Comparison of ENCODE assay signal across 14 cellular contexts in the genomic region with DNA sequence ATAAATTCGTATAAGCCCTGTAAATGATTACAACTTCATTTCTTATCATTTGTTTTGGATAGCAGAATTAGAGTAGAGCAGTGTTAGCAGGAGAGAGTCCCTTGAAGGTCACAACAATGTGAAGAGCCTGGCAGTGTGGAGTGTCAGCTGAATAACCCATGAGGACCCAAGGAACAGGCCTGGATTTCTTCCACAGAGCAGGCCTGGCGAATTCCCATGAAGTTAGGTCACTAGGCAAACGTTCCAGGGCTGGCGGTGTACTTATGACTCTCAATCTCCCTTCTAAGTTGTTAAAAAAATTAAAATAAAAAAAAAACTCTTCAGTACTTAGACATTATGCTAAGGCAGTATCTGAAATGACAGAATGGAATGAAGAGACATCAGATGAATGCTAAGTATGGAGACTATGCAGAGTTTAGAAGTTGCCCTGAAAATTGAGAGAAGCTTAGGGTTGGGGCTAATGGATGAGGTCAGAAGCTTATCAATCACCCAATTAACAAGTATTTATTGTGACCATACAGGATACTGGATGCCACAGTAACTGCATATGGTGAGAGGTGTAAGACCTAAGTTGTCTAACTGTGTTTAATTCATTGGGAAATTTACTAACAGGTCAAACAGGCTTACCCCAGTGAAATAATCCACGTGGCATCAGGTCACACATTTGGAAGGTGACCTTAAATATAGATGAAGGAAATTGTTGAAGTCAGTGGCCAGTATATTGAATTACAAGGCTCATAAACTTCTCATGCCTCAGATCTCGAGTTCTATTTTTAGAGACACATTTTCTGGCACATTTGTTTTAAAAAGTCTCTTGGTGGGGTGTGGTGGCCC.
DNase-seq lines count a peak whose midpoint lies in the region; TF ChIP-seq lines count a peak whose summit lies in the region.
"Had no signal": no experiment of that assay in that cellular context is flagged by ENCODE, and none has a peak within 500 bp of the region (broad histone marks: within the 10 kb centered on the region; RNA-seq: fewer than 3 reads in every experiment).

No MANE protein-coding gene starts in this region.

- H3K36me3 Mint-ChIP-seq in neural progenitor cell: no peaks in the 10 kb centered on the region
- H3K36me3 Mint-ChIP-seq: naive B cell had no signal

- H3K4me1 ChIP-seq in BE2C: no peaks in the 10 kb centered on the region
- H3K4me1 ChIP-seq in adipocyte (ENCODE audit: control insufficient read depth, insufficient read depth, low read length): peaks cover 36% of the 10 kb centered on the region
- peaks cover 20% of the 10 kb centered on the region for H3K4me1 ChIP-seq in cardiac muscle cell (ENCODE audit: low read depth)
- no peaks in the 10 kb centered on the region for H3K4me1 ChIP-seq in Karpas-422 (ENCODE audit: low read length)
- no peaks in the 10 kb centered on the region for H3K4me1 ChIP-seq in neural progenitor cell

- no peaks in the 10 kb centered on the region for H3F3A ChIP-seq in neural progenitor cell (ENCODE audit: low read depth)

- H3K27ac Mint-ChIP-seq in neural progenitor cell: no peak overlapping the region
- H3K27ac Mint-ChIP-seq: naive B cell, T-helper 17 cell had no signal

- H3K79me2 ChIP-seq in Karpas-422 (ENCODE audit: low read length): no peaks in the 10 kb centered on the region
- no peaks in the 10 kb centered on the region for H3K79me2 ChIP-seq in neural progenitor cell (ENCODE audit: low read depth)

- H3K9me3 Mint-ChIP-seq in neural progenitor cell: no peaks in the 10 kb centered on the region
- H3K9me3 Mint-ChIP-seq: naive B cell had no signal

- H3K36me3 ChIP-seq in BE2C: no peaks in the 10 kb centered on the region
- H3K36me3 ChIP-seq in adipocyte (ENCODE audit: control insufficient read depth, insufficient read depth, low read length, severe bottlenecking): no peaks in the 10 kb centered on the region
- H3K36me3 ChIP-seq in cardiac muscle cell: no peaks in the 10 kb centered on the region
- no peaks in the 10 kb centered on the region for H3K36me3 ChIP-seq in Karpas-422 (ENCODE audit: insufficient read depth, low read length)
- no peaks in the 10 kb centered on the region for H3K36me3 ChIP-seq in neural progenitor cell

- H4K20me1 ChIP-seq in Karpas-422 (ENCODE audit: insufficient read depth, low read depth, low read length): no peaks in the 10 kb centered on the region
- no peaks in the 10 kb centered on the region for H4K20me1 ChIP-seq in neural progenitor cell (ENCODE audit: low read depth)

- H3K4me1 Mint-ChIP-seq in neural progenitor cell: peaks cover 5% of the 10 kb centered on the region
- H3K4me1 Mint-ChIP-seq: naive B cell, T-helper 17 cell had no signal

- H3K27me3 Mint-ChIP-seq in neural progenitor cell (ENCODE audit: insufficient read depth, low read depth): no peaks in the 10 kb centered on the region
- H3K27me3 Mint-ChIP-seq: naive B cell had no signal

- H3K27ac ChIP-seq in cardiac muscle cell (peak overlapping the region; percentile 95), Karpas-422 (ENCODE audit: low read length) (no peak overlapping the region), neural progenitor cell (no peak overlapping the region)

- no peaks in the 10 kb centered on the region for H3K9me2 ChIP-seq in Karpas-422 (replicated peaks; ENCODE audit: insufficient read depth, low read length)

- H3K27me3 ChIP-seq in BE2C: no peaks in the 10 kb centered on the region
- H3K27me3 ChIP-seq in adipocyte (replicated peaks; ENCODE audit: control insufficient read depth, insufficient read depth, low read length): no peaks in the 10 kb centered on the region
- no peaks in the 10 kb centered on the region for H3K27me3 ChIP-seq in cardiac muscle cell
- H3K27me3 ChIP-seq in Karpas-422 (ENCODE audit: low read length): no peaks in the 10 kb centered on the region
- no peaks in the 10 kb centered on the region for H3K27me3 ChIP-seq in neural progenitor cell

- H3K4me2 ChIP-seq in Karpas-422 (ENCODE audit: low read depth, low read length, poor library complexity, severe bottlenecking): no peak overlapping the region
- no peak overlapping the region for H3K4me2 ChIP-seq in neural progenitor cell

- no peaks in the 10 kb centered on the region for H3K9me3 ChIP-seq in BE2C
- no peaks in the 10 kb centered on the region for H3K9me3 ChIP-seq in adipocyte (ENCODE audit: control insufficient read depth, low read length)
- no peaks in the 10 kb centered on the region for H3K9me3 ChIP-seq in cardiac muscle cell (ENCODE audit: low read depth)
- no peaks in the 10 kb centered on the region for H3K9me3 ChIP-seq in Karpas-422 (ENCODE audit: low read length)
- H3K9me3 ChIP-seq in neural progenitor cell (ENCODE audit: low read depth): no peaks in the 10 kb centered on the region

- H3K9ac ChIP-seq in adipocyte (ENCODE audit: low read length) (peak overlapping the region; percentile 32), Karpas-422 (ENCODE audit: low read length) (no peak overlapping the region), neural progenitor cell (no peak overlapping the region)

- H3K4me3 ChIP-seq in BE2C (ENCODE audit: low read depth, low read length): no peak overlapping the region
- peak overlapping the region; percentile 16 for H3K4me3 ChIP-seq in adipocyte (ENCODE audit: low read length)
- no peak overlapping the region for H3K4me3 ChIP-seq in cardiac muscle cell
- H3K4me3 ChIP-seq in Karpas-422 (ENCODE audit: low read length): no peak overlapping the region
- H3K4me3 ChIP-seq in neural progenitor cell: no peak overlapping the region

- H3K4me3 Mint-ChIP-seq in neural progenitor cell: no peak overlapping the region
- H3K4me3 Mint-ChIP-seq: naive B cell, T-helper 17 cell had no signal

- DNase-seq in BE2C: peak; percentile 18
- peak; percentile 71 for DNase-seq in adipocyte (ENCODE audit: low read depth)
- peak; percentile 57 to 90 for DNase-seq in cardiac muscle cell (ENCODE audit: low read depth in 1 of 2, low spot score in 1 of 2)
- peak; percentile 17 for DNase-seq in putamen (ENCODE audit: low spot score)
- no peak for DNase-seq in Karpas-422
- DNase-seq in NCI-H345 (lab: John Stamatoyannopoulos, UW): no peak
- DNase-seq in stimulated activated CD8-positive, alpha-beta memory T cell treated with anti-CD3 and anti-CD28 coated beads, Interleukin-4, amount 100 ng/mL, for 48 hours: no peak
- DNase-seq in neural progenitor cell (ENCODE audit: low spot score): no peak
- DNase-seq: activated CD8-positive, alpha-beta memory T cell treated with anti-CD3 and anti-CD28 coated beads, Interleukin-2, amount 50 U/mL, for 48 hours; AML-193; naive B cell; NK-92 treated with Interleukin-12 subunit alpha and Interleukin-12 subunit beta, amount 100 ng/mL, for 24 hours; stimulated activated CD4-positive, alpha-beta T cell treated with anti-CD3 and anti-CD28 coated beads, Interleukin-1b, Interleukin-23, amount 100 ng/mL, for 48 hours; T-helper 17 cell had no signal

- TF ChIP-seq CTCF in BE2C (IDR thresholded peaks at IDR 0.05; ENCODE audit: low read depth, low read length) (no peak), cardiac muscle cell (IDR thresholded peaks at IDR 0.05; ENCODE audit: low read depth, low read length) (no peak), neural progenitor cell (IDR thresholded peaks at IDR 0.05) (no peak)

- H2AFZ ChIP-seq in Karpas-422 (ENCODE audit: low read length) (no peak overlapping the region), neural progenitor cell (replicated peaks) (no peak overlapping the region)

Comparison
In these comparisons a context has a peak if more than half of its experiments do, and no peak if none do; other contexts are left out.
1. DNase-seq: peak in BE2C (single experiment), adipocyte (single experiment), cardiac muscle cell (2 of 2) and putamen (single experiment); none in Karpas-422 (single experiment), NCI-H345 (single experiment), stimulated activated CD8-positive, alpha-beta memory T cell treated with anti-CD3 and anti-CD28 coated beads, Interleukin-4, amount 100 ng/mL, for 48 hours (single experiment) and neural progenitor cell (single experiment).